ENCODE assay signal across 15 cellular contexts in genomic region chr10:103870503-103870902, GRCh38. TPM values are rescaled to one million over a fixed set of nuclear protein-coding genes. Genes with fewer than 3 reads are reported as not detected.
DNase-seq lines count a peak whose midpoint lies in the region; ATAC-seq and TF ChIP-seq lines count a peak whose summit lies in the region.
"Had no signal": no experiment of that assay in that cellular context is flagged by ENCODE, and none has a peak within 500 bp of the region (broad histone marks: within the 10 kb centered on the region; RNA-seq: fewer than 3 reads in every experiment).

No MANE protein-coding gene starts in this region.

- CTCF ChIA-PET in AG04449 (lab: Yijun Ruan, JAX): interaction anchor here (0.9 to 8.3 kb wide), 9 partner anchors 12 to 162 kb away, joined by 3 to 95 read pairs (median 12); partner anchors contain the start of gene SH3PXD2A

- intact Hi-C loops in breast epithelium (cut with DNase I; ENCODE audit: low total_unique reads) (no loop called here), left lung (cut with DNase I) (no loop called here)

- POLR2A ChIA-PET in AG04449 (lab: Yijun Ruan, JAX): no interaction called here

- H3K9me3 ChIP-seq in breast epithelium: peaks cover 0 to 2% of the 10 kb centered on the region in 2 donors
- H3K9me3 ChIP-seq in left lung: peaks cover 0 to 10% of the 10 kb centered on the region in 2 donors
- H3K9me3 ChIP-seq: upper lobe of right lung had no signal

- no peak overlapping the region for H3K4me3 ChIP-seq in AG04449 (ENCODE audit: low read depth, low read length)
- no peak overlapping the region for H3K4me3 ChIP-seq in breast epithelium
- no peak overlapping the region for H3K4me3 ChIP-seq in left lung
- H3K4me3 ChIP-seq: HAP-1, upper lobe of right lung had no signal

- H3K36me3 ChIP-seq in breast epithelium (no peaks in the 10 kb centered on the region), left lung (peaks cover 0 to 10% of the 10 kb centered on the region in 2 donors)
- H3K36me3 ChIP-seq: HAP-1, upper lobe of right lung had no signal

- H3K27me3 ChIP-seq in breast epithelium (no peaks in the 10 kb centered on the region), left lung (no peaks in the 10 kb centered on the region)
- H3K27me3 ChIP-seq: upper lobe of right lung had no signal

- TF ChIP-seq POLR2A in breast epithelium (IDR thresholded peaks at IDR 0.05): no peak

- peak overlapping the region; percentile 62 to 66 for H3K27ac ChIP-seq in breast epithelium
- no peak overlapping the region for H3K27ac ChIP-seq in left lung
- H3K27ac ChIP-seq: upper lobe of right lung had no signal

- DNase-seq in AG04449 (ENCODE audit: low read depth, low spot score) (no peak), LHCN-M2 (ENCODE audit: low read depth) (peak; percentile 75), breast epithelium (ENCODE audit: low spot score in 2 of 2) (peak in 1 of 2 donors; percentile 82), left lung (no peak), ecto neural progenitor cell (ENCODE audit: low spot score) (no peak), NCI-H187 treated with DMSO at 0.1 percent for 48 hours (lab: John Stamatoyannopoulos, UW) (no peak)
- DNase-seq in stimulated activated CD4-positive, alpha-beta T cell treated with anti-CD3 and anti-CD28 coated beads, Interleukin-2, amount 100 ng/mL, for 24 hours: no peak
- DNase-seq: activated CD4-positive, alpha-beta T cell treated with anti-CD3 and anti-CD28 coated beads, Interleukin-2, amount 50 U/mL, for 1 hour; activated gamma-delta T cell treated with Interleukin-2 at 50 U/mL for 16 hours; DMS79; naive B cell; small intestine; upper lobe of right lung had no signal

- H3K4me1 ChIP-seq in breast epithelium: peaks cover 0 to 5% of the 10 kb centered on the region in 2 donors
- no peaks in the 10 kb centered on the region for H3K4me1 ChIP-seq in left lung
- H3K4me1 ChIP-seq: HAP-1, upper lobe of right lung had no signal

- ATAC-seq in left lung (peak; percentile 14), HG03571 (IDR thresholded peaks at IDR 0.05; ENCODE audit: unreplicated experiment) (no peak)
- ATAC-seq: upper lobe of right lung had no signal

- TF ChIP-seq CTCF in AG04449 (IDR thresholded peaks at IDR 0.05; ENCODE audit: insufficient read depth, low read length, missing control alignments): peak; percentile 3
- peak in 1 of 3 donors; percentile 32 for TF ChIP-seq CTCF in breast epithelium (IDR thresholded peaks at IDR 0.05)
- no peak for TF ChIP-seq CTCF in left lung (IDR thresholded peaks at IDR 0.05)

RNA-seq across cellular contexts. Expression of gene SH3PXD2A, which starts 15.1 kb away (rescaled TPM):
- total RNA-seq in LHCN-M2 (2014; rRNA removed) (12.8 and 18.4 TPM in 2 replicates), breast epithelium (10 to 100 TPM; 14.3 to 30.5 (median 14.7) TPM), left lung (10 to 100 TPM; 44.8 to 90.7 TPM)
- polyA plus RNA-seq in LHCN-M2 (2012): 21.1 TPM

RNA-seq across cellular contexts. Expression of gene STN1, which starts 47.5 kb away (rescaled TPM):
- 33.0 and 37.9 TPM in 2 replicates for total RNA-seq in LHCN-M2 (2014; rRNA removed)
- polyA plus RNA-seq in LHCN-M2 (2012): 18.6 TPM
- total RNA-seq in breast epithelium: 10 to 100 TPM; 23.8 to 31.2 (median 25.2) TPM
- total RNA-seq in left lung: 10 to 100 TPM; 44.8 to 62.8 TPM

Comparison
In these comparisons a context has a peak if more than half of its experiments do, and no peak if none do; other contexts are left out.
1. H3K27ac ChIP-seq: peak in breast epithelium (2 of 2); none in left lung (0 of 2).